In genomic region chr5:142783601-142784291, GRCh38 we compare ENCODE assay signal across 9 cellular contexts. TPM values are rescaled to one million over a fixed set of nuclear protein-coding genes. Genes with fewer than 3 reads are reported as not detected.
DNase-seq lines count a peak whose midpoint lies in the region; ATAC-seq and TF ChIP-seq lines count a peak whose summit lies in the region.
"Had no signal": no experiment of that assay in that cellular context is flagged by ENCODE, and none has a peak within 500 bp of the region (broad histone marks: within the 10 kb centered on the region; RNA-seq: fewer than 3 reads in every experiment).

No MANE protein-coding gene starts in this region.

- intact Hi-C loops in left ventricle myocardium inferior (cut with micrococcal nuclease) = no loop called here

- H3K9me3 ChIP-seq in left ventricle myocardium inferior (replicated peaks) = no peaks in the 10 kb centered on the region

- DNase-seq in activated T-cell treated with anti-CD3 and anti-CD28 coated beads, Interleukin-2, amount 50 U/mL, for 1 hour = peak; percentile 30
- DNase-seq in left ventricle myocardium inferior (peak; percentile 41), NCI-H345 (lab: John Stamatoyannopoulos, UW) (no peak), HuH-7.5 (ENCODE audit: low spot score) (no peak)
- peak; percentile 52 to 71 (median 64) for DNase-seq in stimulated activated CD4-positive, alpha-beta T cell treated with anti-CD3 and anti-CD28 coated beads, Interleukin-12 subunit alpha, Interleukin-12 subunit beta, amount 100 ng/mL, for 48 hours (ENCODE audit: low read depth in 2 of 3, low spot score in 1 of 3)

- no peaks in the 10 kb centered on the region for H3K27me3 ChIP-seq in left ventricle myocardium inferior (ENCODE audit: low read depth)

- no peaks in the 10 kb centered on the region for H3K36me3 ChIP-seq in left ventricle myocardium inferior

- H3K27ac ChIP-seq in left ventricle myocardium inferior (replicated peaks) = peak overlapping the region; percentile 88

- ATAC-seq in GM18870 (IDR thresholded peaks at IDR 0.05; ENCODE audit: unreplicated experiment) (peak; percentile 94), HG02938 (IDR thresholded peaks at IDR 0.05; ENCODE audit: unreplicated experiment) (peak; percentile 88), esophagus mucosa (no peak)
- ATAC-seq: K562 had no signal

- TF ChIP-seq CTCF in left ventricle myocardium inferior (IDR thresholded peaks at IDR 0.05; ENCODE audit: borderline replicate concordance) = no peak

- H3K4me3 ChIP-seq in left ventricle myocardium inferior = peak overlapping the region; percentile 43
- H3K4me3 ChIP-seq: K562 had no signal

- H3K4me1 ChIP-seq in left ventricle myocardium inferior = peaks cover 100% of the 10 kb centered on the region

RNA-seq across cellular contexts. Expression of gene ARHGAP26, which starts 13.6 kb away (rescaled TPM):
- 35.7 TPM for total RNA-seq in left ventricle myocardium inferior
- total RNA-seq in esophagus mucosa = 7.1 TPM

Comparison
In these comparisons a context has a peak if more than half of its experiments do, and no peak if none do; other contexts are left out.
1. DNase-seq: peak in activated T-cell treated with anti-CD3 and anti-CD28 coated beads, Interleukin-2, amount 50 U/mL, for 1 hour (single experiment), left ventricle myocardium inferior (single experiment) and stimulated activated CD4-positive, alpha-beta T cell treated with anti-CD3 and anti-CD28 coated beads, Interleukin-12 subunit alpha, Interleukin-12 subunit beta, amount 100 ng/mL, for 48 hours (3 of 3); none in NCI-H345 (single experiment) and HuH-7.5 (single experiment).